Comparison of ENCODE assay signal across 18 cellular contexts in the genomic region with DNA sequence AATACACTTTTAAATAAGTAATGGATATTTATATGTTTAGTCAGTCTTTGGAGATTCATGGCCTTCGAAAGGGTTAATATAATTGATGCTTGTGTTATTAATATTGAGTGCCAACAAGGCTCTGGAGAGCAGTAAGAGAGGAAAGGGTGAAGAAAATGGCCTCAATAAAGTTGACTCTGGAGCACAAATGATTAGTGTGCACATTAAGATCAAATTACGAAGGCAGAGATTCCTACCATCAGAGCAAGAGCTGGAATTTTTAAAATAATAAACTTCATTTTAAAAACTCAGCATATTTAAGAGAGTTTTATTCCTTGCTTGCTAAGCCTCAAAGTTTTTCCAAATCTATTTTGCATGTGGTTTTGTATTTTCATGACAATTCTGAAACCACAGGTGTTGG.
A peak's percentile ranks its signal among the peaks of the same experiment; 100 is the strongest.
DNase-seq lines count a peak whose midpoint lies in the region; ATAC-seq and TF ChIP-seq lines count a peak whose summit lies in the region.
"Had no signal": no experiment of that assay in that cellular context is flagged by ENCODE, and none has a peak within 500 bp of the region (broad histone marks: within the 10 kb centered on the region; RNA-seq: fewer than 3 reads in every experiment).

No MANE protein-coding gene starts in this region.

- TF ChIP-seq CTCF in HEK293 (tag by site-specific recombination; IDR thresholded peaks at IDR 0.05) (no peak), nephron progenitor cell (IDR thresholded peaks at IDR 0.05) (no peak)

- peaks cover 6% of the 10 kb centered on the region for H3K4me1 ChIP-seq in HEK293 (ENCODE audit: control insufficient read depth, insufficient read depth, low read length)

- H3K4me3 Mint-ChIP-seq in nephron progenitor cell: peak overlapping the region; percentile 49
- H3K4me3 Mint-ChIP-seq: activated CD4-positive, alpha-beta memory T cell treated with anti-CD3 and anti-CD28 coated beads, Interleukin-2, amount 10 ng/mL, durations not matched to agents 7 days and 5 days; activated naive CD8-positive, alpha-beta T cell treated with anti-CD3 and anti-CD28 coated beads, Interleukin-2, amount 50 U/mL, for 24 hours; activated T-cell treated with anti-CD3 and anti-CD28 coated beads, Interleukin-2, amount 50 U/mL, for 72 hours; central memory CD8-positive, alpha-beta T cell; endodermal cell; naive thymus-derived CD8-positive, alpha-beta T cell had no signal

- ATAC-seq in GM18498 (IDR thresholded peaks at IDR 0.05; ENCODE audit: unreplicated experiment): peak; percentile 22
- ATAC-seq in HG03442 (IDR thresholded peaks at IDR 0.05; ENCODE audit: unreplicated experiment): no peak
- ATAC-seq: activated naive CD8-positive, alpha-beta T cell treated with anti-CD3 and anti-CD28 coated beads, Interleukin-2, amount 50 U/mL, for 24 hours; activated T-cell treated with anti-CD3 and anti-CD28 coated beads, Interleukin-2, amount 50 U/mL, for 72 hours; naive thymus-derived CD8-positive, alpha-beta T cell had no signal

- H3K27me3 Mint-ChIP-seq in nephron progenitor cell (ENCODE audit: low read depth, poor library complexity): no peaks in the 10 kb centered on the region
- H3K27me3 Mint-ChIP-seq: activated CD4-positive, alpha-beta memory T cell treated with anti-CD3 and anti-CD28 coated beads, Interleukin-2, amount 10 ng/mL, durations not matched to agents 7 days and 5 days; activated naive CD8-positive, alpha-beta T cell treated with anti-CD3 and anti-CD28 coated beads, Interleukin-2, amount 50 U/mL, for 24 hours; central memory CD8-positive, alpha-beta T cell; naive thymus-derived CD8-positive, alpha-beta T cell had no signal

- H3K4me1 Mint-ChIP-seq in nephron progenitor cell: peaks cover 54% of the 10 kb centered on the region

- H3K36me3 Mint-ChIP-seq in nephron progenitor cell (ENCODE audit: low read depth): peaks cover 15% of the 10 kb centered on the region
- H3K36me3 Mint-ChIP-seq: naive thymus-derived CD8-positive, alpha-beta T cell had no signal

- H3K4me3 ChIP-seq in HEK293 (ENCODE audit: low read depth, low read length) (no peak overlapping the region), SK-N-MC (peak overlapping the region; percentile 39)
- H3K4me3 ChIP-seq: stomach had no signal

- H3K27ac Mint-ChIP-seq in nephron progenitor cell: peak overlapping the region; percentile 81
- H3K27ac Mint-ChIP-seq: activated CD4-positive, alpha-beta memory T cell treated with anti-CD3 and anti-CD28 coated beads, Interleukin-2, amount 10 ng/mL, durations not matched to agents 7 days and 5 days; activated naive CD8-positive, alpha-beta T cell treated with anti-CD3 and anti-CD28 coated beads, Interleukin-2, amount 50 U/mL, for 24 hours; activated T-cell treated with anti-CD3 and anti-CD28 coated beads, Interleukin-2, amount 50 U/mL, for 72 hours; endodermal cell; naive thymus-derived CD8-positive, alpha-beta T cell had no signal

- no peaks in the 10 kb centered on the region for H3K9me3 Mint-ChIP-seq in nephron progenitor cell
- H3K9me3 Mint-ChIP-seq: activated naive CD8-positive, alpha-beta T cell treated with anti-CD3 and anti-CD28 coated beads, Interleukin-2, amount 50 U/mL, for 24 hours; activated T-cell treated with anti-CD3 and anti-CD28 coated beads, Interleukin-2, amount 50 U/mL, for 72 hours; central memory CD8-positive, alpha-beta T cell; endodermal cell; naive thymus-derived CD8-positive, alpha-beta T cell had no signal

- DNase-seq in SK-N-MC (ENCODE audit: low read depth, low spot score): no peak
- no peak for DNase-seq in nephron progenitor cell
- DNase-seq in activated CD4-positive, alpha-beta T cell treated with anti-CD3 and anti-CD28 coated beads for 48 hours: no peak
- DNase-seq in foreskin melanocyte: no peak
- no peak for DNase-seq in stimulated activated CD4-positive, alpha-beta T cell treated with anti-CD3 and anti-CD28 coated beads, Interleukin-12 subunit alpha, Interleukin-12 subunit beta, amount 100 ng/mL, for 4 hours
- DNase-seq: activated CD4-positive, alpha-beta memory T cell treated with anti-CD3 and anti-CD28 coated beads, Interleukin-2, amount 10 ng/mL, durations not matched to agents 7 days and 5 days; activated naive CD8-positive, alpha-beta T cell treated with anti-CD3 and anti-CD28 coated beads, Interleukin-2, amount 50 U/mL, for 24 hours; activated T-cell treated with anti-CD3 and anti-CD28 coated beads, Interleukin-2, amount 50 U/mL, for 72 hours; Calu3; endodermal cell; naive thymus-derived CD8-positive, alpha-beta T cell; NCI-H1092; NCI-H2227 treated with DMSO at 0.1 percent for 48 hours; stomach had no signal

- H3K36me3 ChIP-seq in HEK293 (ENCODE audit: control insufficient read depth in 2 of 2, insufficient read depth in 1 of 2, low read length in 2 of 2) (no peaks in the 10 kb centered on the region), SK-N-MC (ENCODE audit: insufficient read depth, low read length) (no peaks in the 10 kb centered on the region)
- H3K36me3 ChIP-seq: stomach had no signal

- no peak overlapping the region for H3K27ac ChIP-seq in HEK293 (ENCODE audit: extremely low read depth, low read depth, low read length)
- peak overlapping the region; percentile 81 for H3K27ac ChIP-seq in SK-N-MC

- H3K9ac ChIP-seq in SK-N-MC (ENCODE audit: insufficient read length): peak overlapping the region; percentile 45

- CTCF ChIA-PET in HEK293 (lab: Yijun Ruan, JAX): no interaction called here

- H3K9me3 ChIP-seq in HEK293 (ENCODE audit: control insufficient read depth, insufficient read depth, low read depth, low read length): no peaks in the 10 kb centered on the region
- no peaks in the 10 kb centered on the region for H3K9me3 ChIP-seq in SK-N-MC (ENCODE audit: low read depth, low read length)
- H3K9me3 ChIP-seq: stomach had no signal

- POLR2A ChIA-PET in HEK293 (lab: Yijun Ruan, JAX): no interaction called here

TF ChIP-seq in HEK293, 187 proteins besides CTCF, POLR2A, EP300 and RAD21:
- TF ChIP-seq PRDM6 (tag by site-specific recombination; IDR thresholded peaks at IDR 0.05) (peak; percentile 50; the same call in 1 of the 2 replicates), ZNF610 (tag by site-specific recombination; IDR thresholded peaks at IDR 0.05; ENCODE audit: borderline replicate concordance) (no peak)
